29 cellular contexts compared by ENCODE assay signal in genomic region chr4:66506985-66507384, GRCh38.
DNase-seq lines count a peak whose midpoint lies in the region; ATAC-seq and TF ChIP-seq lines count a peak whose summit lies in the region.
"Had no signal": no experiment of that assay in that cellular context is flagged by ENCODE, and none has a peak within 500 bp of the region (broad histone marks: within the 10 kb centered on the region; RNA-seq: fewer than 3 reads in every experiment).

No MANE protein-coding gene starts in this region.

- H3K36me3 ChIP-seq in cardiac muscle cell (no peaks in the 10 kb centered on the region), heart right ventricle (no peaks in the 10 kb centered on the region)
- H3K36me3 ChIP-seq: BE2C; BLaER1; BLaER1 treated with 17β-estradiol and CSF1 and Interleukin-3, amounts not matched to agents 10 nM and 100 nM had no signal

- DNase-seq in cardiac muscle cell (ENCODE audit: low read depth in 1 of 2, low spot score in 1 of 2) (peak in 1 of 2 donors; percentile 63), heart right ventricle (no peak), right cardiac atrium (no peak), left ventricle myocardium superior (no peak)
- DNase-seq: 8988T; ACHN; AML-193; BE2C; C1 segment of cervical spinal cord; Caco-2; Calu3; CD4-positive, alpha-beta memory T cell; CD4-positive, alpha-beta T cell; CD4-positive, CD25-positive, alpha-beta regulatory T cell; CD8-positive, alpha-beta memory T cell; CD8-positive, alpha-beta T cell; COR-L47; DMS 273 treated with DMSO at 0.1 percent for 48 hours; DMS153; DMS53; DMS79; DMS79 treated with DMSO at 0.1 percent for 48 hours; DND-41; EL had no signal

- WGBS in heart right ventricle, 2 donors, result 36 to 51% methylated on average over 2 of the region's 2 CpGs
- 52% methylated on average over 2 of the region's 2 CpGs for WGBS in right cardiac atrium

- H3K9me3 ChIP-seq in cardiac muscle cell (ENCODE audit: low read depth) (no peaks in the 10 kb centered on the region), heart right ventricle (peaks cover 0 to 12% (median under 1%) of the 10 kb centered on the region in 11 donors), right cardiac atrium (ENCODE audit: control insufficient read depth, low read length) (no peaks in the 10 kb centered on the region)
- H3K9me3 ChIP-seq: BE2C, Caco-2 had no signal

- H3K27me3 ChIP-seq in cardiac muscle cell, result no peaks in the 10 kb centered on the region
- H3K27me3 ChIP-seq in heart right ventricle, result no peaks in the 10 kb centered on the region
- H3K27me3 ChIP-seq in right cardiac atrium (ENCODE audit: control insufficient read depth, insufficient read depth), result no peaks in the 10 kb centered on the region
- H3K27me3 ChIP-seq: BE2C; BLaER1; BLaER1 treated with 17β-estradiol and CSF1 and Interleukin-3, amounts not matched to agents 10 nM and 100 nM had no signal

- H3K27ac ChIP-seq in cardiac muscle cell, result peak overlapping the region; percentile 11
- H3K27ac ChIP-seq in heart right ventricle, result no peak overlapping the region
- H3K27ac ChIP-seq in right cardiac atrium (ENCODE audit: low read length), result no peak overlapping the region
- H3K27ac ChIP-seq: 22Rv1; A549; BLaER1; BLaER1 treated with 17β-estradiol and CSF1 and Interleukin-3, amounts not matched to agents 10 nM and 100 nM; C4-2B had no signal

- H3K4me3 ChIP-seq in cardiac muscle cell (no peak overlapping the region), heart right ventricle (no peak overlapping the region), right cardiac atrium (ENCODE audit: low read length) (no peak overlapping the region)
- H3K4me3 ChIP-seq: A549; BLaER1; BLaER1 treated with 17β-estradiol and CSF1 and Interleukin-3, amounts not matched to agents 10 nM and 100 nM had no signal

- ATAC-seq in heart right ventricle (no peak), right cardiac atrium (peak; percentile 56 to 59), left ventricle myocardium superior (no peak)
- ATAC-seq: A549; CD8-positive, alpha-beta T cell had no signal

- intact Hi-C loops in heart right ventricle (cut with DNase I), result no loop called here
- intact Hi-C loops in right cardiac atrium (cut with DNase I), result no loop called here
- intact Hi-C loops in left ventricle myocardium superior (cut with micrococcal nuclease), result no loop called here

- no peak for TF ChIP-seq CTCF in cardiac muscle cell (IDR thresholded peaks at IDR 0.05; ENCODE audit: low read depth, low read length)
- no peak for TF ChIP-seq CTCF in heart right ventricle (IDR thresholded peaks at IDR 0.05)

- H3K4me1 ChIP-seq in cardiac muscle cell (ENCODE audit: low read depth) (peaks cover 16% of the 10 kb centered on the region), heart right ventricle (no peaks in the 10 kb centered on the region), right cardiac atrium (ENCODE audit: control insufficient read depth, insufficient read depth, low read length) (no peaks in the 10 kb centered on the region)
- H3K4me1 ChIP-seq: A549; BE2C; BLaER1; BLaER1 treated with 17β-estradiol and CSF1 and Interleukin-3, amounts not matched to agents 10 nM and 100 nM; Caco-2 had no signal

Comparison
In these comparisons a context has a peak if more than half of its experiments do, and no peak if none do; other contexts are left out.
1. ATAC-seq: peak in right cardiac atrium (2 of 2); none in heart right ventricle (0 of 8) and left ventricle myocardium superior (single experiment).